In the genomic region with DNA sequence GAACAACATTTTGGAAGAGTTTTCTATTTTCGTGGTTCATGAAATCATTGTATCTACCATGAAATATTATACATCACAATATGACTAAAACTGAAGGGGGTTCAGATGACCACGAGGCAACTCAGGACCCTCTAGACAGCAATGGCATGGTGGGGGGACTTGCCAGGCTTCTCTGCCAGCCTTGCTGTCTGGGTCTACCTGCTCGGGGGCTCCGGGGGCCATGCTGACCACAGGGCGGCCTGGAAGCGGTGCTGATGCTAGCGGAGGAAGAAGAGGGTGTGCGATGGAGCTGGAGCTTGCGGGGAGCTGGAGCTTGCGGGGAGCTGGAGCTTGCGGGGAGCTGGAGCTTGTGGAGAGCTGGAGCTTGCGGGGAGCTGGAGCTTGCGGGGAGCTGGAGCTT, we compare ENCODE assay signal across 25 cellular contexts.
"Had no signal": no experiment of that assay in that cellular context is flagged by ENCODE, and none has a peak within 500 bp of the region (broad histone marks: within the 10 kb centered on the region; RNA-seq: fewer than 3 reads in every experiment).

No MANE protein-coding gene starts in this region.

- H3K36me3 Mint-ChIP-seq: activated naive CD4-positive, alpha-beta T cell treated with anti-CD3 and anti-CD28 coated beads, Interleukin-2, amount 10 ng/mL, durations not matched to agents 7 days and 5 days; activated naive CD8-positive, alpha-beta T cell; brain had no signal

- H3K27ac ChIP-seq: SJSA1 had no signal

- H3K27ac Mint-ChIP-seq: activated CD4-positive, alpha-beta T cell treated with anti-CD3 and anti-CD28 coated beads, Interleukin-2, amount 10 ng/mL, durations not matched to agents 24 days and 14 days; activated CD8-positive, alpha-beta T cell treated with anti-CD3 and anti-CD28 coated beads for 36 hours; activated naive CD8-positive, alpha-beta T cell; activated naive CD8-positive, alpha-beta T cell treated with anti-CD3 and anti-CD28 coated beads, Interleukin-2, amount 50 U/mL, for 24 hours; activated T-cell treated with anti-CD3 and anti-CD28 coated beads, Interleukin-2, amount 50 U/mL, for 24 hours; activated T-helper 2 cell treated with anti-CD3 and anti-CD28 coated beads, Interferon-gamma antibody, Interleukin-2, Interleukin-4, amounts not matched to agents 10 μg/mL and 5 μg/mL and 100 μg/mL, durations not matched to agents 14 hours and 24 hours and 36 hours; brain; T-helper 1 cell treated with Interleukin-12 subunit alpha and Interleukin-12 subunit beta and Interleukin-4 antibody, amounts not matched to agents 30 μg/mL and 1 μg/mL, for 36 hours; T-helper 2 cell treated with Interferon-gamma antibody and Interleukin-4, amounts not matched to agents 5 μg/mL and 100 μg/mL, for 36 hours had no signal

- H3K4me3 Mint-ChIP-seq: activated CD4-positive, alpha-beta T cell treated with anti-CD3 and anti-CD28 coated beads, Interleukin-2, amount 10 ng/mL, durations not matched to agents 24 days and 14 days; activated CD8-positive, alpha-beta T cell treated with anti-CD3 and anti-CD28 coated beads for 36 hours; activated naive CD4-positive, alpha-beta T cell treated with anti-CD3 and anti-CD28 coated beads, Interleukin-2, amount 10 ng/mL, durations not matched to agents 7 days and 5 days; activated naive CD8-positive, alpha-beta T cell; activated naive CD8-positive, alpha-beta T cell treated with anti-CD3 and anti-CD28 coated beads, Interleukin-2, amount 50 U/mL, for 24 hours; activated T-cell treated with anti-CD3 and anti-CD28 coated beads, Interleukin-2, amount 50 U/mL, for 24 hours; brain; T-helper 1 cell treated with Interleukin-12 subunit alpha and Interleukin-12 subunit beta and Interleukin-4 antibody, amounts not matched to agents 30 μg/mL and 1 μg/mL, for 36 hours; T-helper 2 cell treated with Interferon-gamma antibody and Interleukin-4, amounts not matched to agents 5 μg/mL and 100 μg/mL, for 36 hours had no signal

- DNase-seq: activated CD4-positive, alpha-beta T cell treated with anti-CD3 and anti-CD28 coated beads, Interleukin-2, amount 10 ng/mL, durations not matched to agents 24 days and 14 days; activated CD4-positive, alpha-beta T cell treated with anti-CD3 and anti-CD28 coated beads, Interleukin-2, amount 50 U/mL, for 4 hours; activated CD8-positive, alpha-beta T cell treated with anti-CD3 and anti-CD28 coated beads for 36 hours; activated gamma-delta T cell; activated naive CD4-positive, alpha-beta T cell treated with anti-CD3 and anti-CD28 coated beads, Interleukin-2, amount 10 ng/mL, durations not matched to agents 7 days and 5 days; activated naive CD8-positive, alpha-beta T cell treated with anti-CD3 and anti-CD28 coated beads, Interleukin-2, amount 50 U/mL, for 24 hours; activated T-cell treated with anti-CD3 and anti-CD28 coated beads, Interleukin-2, amount 50 U/mL, for 24 hours; anterior cingulate cortex; IMR-90; NCI-H1048; NCI-H1105 treated with DMSO at 0.1 percent for 48 hours; NCI-H1436; NCI-H1694; NCI-H1930; NCI-H345; NCI-H524 treated with DMSO at 0.1 percent for 48 hours; SHP77 treated with DMSO at 0.1 percent for 48 hours; SK-N-SH had no signal

- H3K9me3 ChIP-seq: SJSA1, SK-N-SH had no signal

- H3K4me2 ChIP-seq: SK-N-SH had no signal

- H3K9me3 Mint-ChIP-seq: activated CD4-positive, alpha-beta T cell treated with anti-CD3 and anti-CD28 coated beads, Interleukin-2, amount 10 ng/mL, durations not matched to agents 24 days and 14 days; activated CD8-positive, alpha-beta T cell treated with anti-CD3 and anti-CD28 coated beads for 36 hours; activated naive CD4-positive, alpha-beta T cell treated with anti-CD3 and anti-CD28 coated beads, Interleukin-2, amount 10 ng/mL, durations not matched to agents 7 days and 5 days; activated naive CD8-positive, alpha-beta T cell treated with anti-CD3 and anti-CD28 coated beads, Interleukin-2, amount 50 U/mL, for 24 hours; activated T-cell treated with anti-CD3 and anti-CD28 coated beads, Interleukin-2, amount 50 U/mL, for 24 hours; activated T-helper 2 cell treated with anti-CD3 and anti-CD28 coated beads, Interferon-gamma antibody, Interleukin-2, Interleukin-4, amounts not matched to agents 10 μg/mL and 5 μg/mL and 100 μg/mL, durations not matched to agents 14 hours and 24 hours and 36 hours; T-helper 1 cell treated with Interleukin-12 subunit alpha and Interleukin-12 subunit beta and Interleukin-4 antibody, amounts not matched to agents 30 μg/mL and 1 μg/mL, for 36 hours; T-helper 2 cell treated with Interferon-gamma antibody and Interleukin-4, amounts not matched to agents 5 μg/mL and 100 μg/mL, for 36 hours had no signal

- H3K36me3 ChIP-seq: SJSA1 had no signal

- H3K4me1 Mint-ChIP-seq: activated CD4-positive, alpha-beta T cell treated with anti-CD3 and anti-CD28 coated beads, Interleukin-2, amount 10 ng/mL, durations not matched to agents 24 days and 14 days; activated naive CD4-positive, alpha-beta T cell treated with anti-CD3 and anti-CD28 coated beads, Interleukin-2, amount 10 ng/mL, durations not matched to agents 7 days and 5 days; activated naive CD8-positive, alpha-beta T cell treated with anti-CD3 and anti-CD28 coated beads, Interleukin-2, amount 50 U/mL, for 24 hours had no signal

- H3K4me3 ChIP-seq: K562, SJSA1 had no signal

- H3K4me1 ChIP-seq: SJSA1 had no signal
